Comparison of ENCODE assay signal across 8 cellular contexts in the genomic region with DNA sequence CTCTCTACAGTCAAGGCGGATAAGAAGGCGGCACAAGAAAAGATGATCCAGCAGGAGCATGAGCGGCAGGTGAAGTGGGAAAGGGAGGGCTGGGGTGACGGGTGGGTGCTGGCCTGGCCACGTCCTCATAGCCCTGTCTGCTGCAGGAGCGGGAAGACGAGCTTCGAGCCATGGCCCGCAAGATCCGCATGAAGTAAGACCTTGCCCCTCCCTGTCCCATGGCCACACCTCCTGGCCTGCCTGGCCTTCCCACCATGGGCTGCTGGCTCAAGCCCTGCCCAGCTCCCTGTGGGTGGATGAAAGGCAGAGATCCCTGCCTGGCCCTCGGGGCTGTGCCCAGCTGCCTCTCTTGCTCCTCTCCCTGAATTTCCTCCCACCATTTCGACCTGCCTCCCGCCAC. TPM values are rescaled to one million over a fixed set of nuclear protein-coding genes. Genes with fewer than 3 reads are reported as not detected.
DNase-seq lines count a peak whose midpoint lies in the region; ATAC-seq, FAIRE-seq and TF ChIP-seq lines count a peak whose summit lies in the region.
"Had no signal": no experiment of that assay in that cellular context is flagged by ENCODE, and none has a peak within 500 bp of the region (broad histone marks: within the 10 kb centered on the region; RNA-seq: fewer than 3 reads in every experiment).

No MANE protein-coding gene starts in this region.

- peak overlapping the region; percentile 44; the same call in 1 of the 2 replicates for H2BK5ac ChIP-seq in H1 (ENCODE audit: low read depth, low read length)

- H3K79me2 ChIP-seq in H1 (ENCODE audit: control insufficient read depth in 1 of 2, insufficient read depth in 2 of 2, low read length in 2 of 2): peaks cover 0 to 3% of the 10 kb centered on the region in 2 experiments; a peak in 1 of 4 replicates
- H3K79me2 ChIP-seq in smooth muscle cell (ENCODE audit: low read depth): no peaks in the 10 kb centered on the region

- H3K4me2 ChIP-seq in H1 (ENCODE audit: insufficient read depth in 1 of 2, low read depth in 2 of 2, low read length in 2 of 2): no peak overlapping the region
- H3K4me2 ChIP-seq in smooth muscle cell: no peak overlapping the region

- TF ChIP-seq CTCF in H1 (IDR thresholded peaks at IDR 0.05; ENCODE audit: control extremely low read depth in 1 of 3, insufficient read depth in 1 of 3, low read depth in 1 of 3, low read length in 3 of 3): no peak
- no peak for TF ChIP-seq CTCF in pancreas (IDR thresholded peaks at IDR 0.05)
- no peak for TF ChIP-seq CTCF in smooth muscle cell (IDR thresholded peaks at IDR 0.05; ENCODE audit: borderline replicate concordance, insufficient read depth, poor library complexity, severe bottlenecking)

- H2BK15ac ChIP-seq in H1 (ENCODE audit: low read length): no peak overlapping the region

- H4K5ac ChIP-seq in H1 (ENCODE audit: insufficient read length, low read depth, low read length): no peak overlapping the region

- WGBS in H1 (ENCODE audit: extremely low coverage in 1 of 2, insufficient coverage in 1 of 2, insufficient read length in 1 of 2, insufficient replicate concordance in 2 of 2, low coverage in 1 of 2, low lambda C conversion rate in 2 of 2, missing lambda C conversion rate in 1 of 2), 2 experiments: 77% methylated on average over 12 of the region's 13 CpGs; no CpG with 5 or more reads in 1 of the 2 experiments
- WGBS in pancreas, 2 donors: 82 to 88% methylated on average over 13 of the region's 13 CpGs
- 70% methylated on average over 13 of the region's 13 CpGs for WGBS in smooth muscle cell (ENCODE audit: low lambda C conversion rate)

- H4K20me1 ChIP-seq in H1 (replicated peaks in 1 of 2; ENCODE audit: control insufficient read depth in 1 of 2, insufficient read depth in 2 of 2, low read length in 2 of 2) (peaks cover 4 to 10% of the 10 kb centered on the region in 2 experiments), smooth muscle cell (ENCODE audit: low read depth) (peaks cover 13% of the 10 kb centered on the region)

- no peaks in the 10 kb centered on the region for H3K23me2 ChIP-seq in H1 (ENCODE audit: low read depth, low read length)

- DNase-seq in GM03348 (ENCODE audit: low spot score) (peak; percentile 41), RPMI7951 (ENCODE audit: low read depth) (peak; percentile 36), H1 (ENCODE audit: low read depth in 1 of 2, low spot score in 2 of 2) (no peak), pancreas (no peak), smooth muscle cell (lab: John Stamatoyannopoulos, UW; ENCODE audit: unreplicated experiment) (no peak), HPDE6-E6E7 (ENCODE audit: extremely low spot score) (no peak)
- DNase-seq in activated naive CD4-positive, alpha-beta T cell treated with anti-CD3 and anti-CD28 coated beads, Interleukin-2, amount 50 U/mL, for 16 hours: no peak
- DNase-seq: OCI-M1 had no signal

- H4K8ac ChIP-seq in H1 (ENCODE audit: extremely low read depth, insufficient read depth, low read length): no peak overlapping the region

- peak overlapping the region; percentile 10; the same call in 1 of the 2 replicates for H3K27ac ChIP-seq in H1 (ENCODE audit: low read depth, low read length)
- H3K27ac ChIP-seq in pancreas: no peak overlapping the region
- H3K27ac ChIP-seq in smooth muscle cell (ENCODE audit: low read depth): no peak overlapping the region

- no peak overlapping the region; the same call in 1 of the 2 replicates for H3K18ac ChIP-seq in H1 (ENCODE audit: extremely low read depth, low read length)

- peak in 3 of 4 donors; percentile 19 to 38 (median 34) for ATAC-seq in pancreas

- POLR2A ChIA-PET in H1 (lab: Charles Lee; ENCODE audit: partially characterized antibody): interaction anchor here (0.7 to 6.9 kb wide), 9 partner anchors 8 to 86 kb away, joined by 3 to 61 read pairs (median 4); a partner anchor contains a TSS

- no peaks in the 10 kb centered on the region for H3K27me3 ChIP-seq in H1 (replicated peaks in 1 of 4; ENCODE audit: control insufficient read depth in 3 of 4, extremely low read depth in 1 of 4, insufficient read depth in 3 of 4, low read length in 3 of 4)
- H3K27me3 ChIP-seq in pancreas: no peaks in the 10 kb centered on the region
- H3K27me3 ChIP-seq in smooth muscle cell (ENCODE audit: low read depth): no peaks in the 10 kb centered on the region

- no peaks in the 10 kb centered on the region for H3K79me1 ChIP-seq in H1 (ENCODE audit: low read depth, low read length)

- H2BK12ac ChIP-seq in H1 (ENCODE audit: low read depth, low read length): no peak overlapping the region

- H2BK120ac ChIP-seq in H1 (replicated peaks; ENCODE audit: low read depth, low read length): no peak overlapping the region

- H3K56ac ChIP-seq in H1 (replicated peaks; ENCODE audit: insufficient read length, low read depth, low read length): no peak overlapping the region

- H3K4me1 ChIP-seq in H1 (replicated peaks in 1 of 4; ENCODE audit: control insufficient read depth in 3 of 4, insufficient read depth in 4 of 4, low read length in 3 of 4) (no peaks in the 10 kb centered on the region), pancreas (no peaks in the 10 kb centered on the region), smooth muscle cell (ENCODE audit: low read depth) (no peaks in the 10 kb centered on the region)

- CTCF ChIA-PET in H1 (lab: Charles Lee; ENCODE audit: partially characterized antibody): interaction anchor here (0.6 to 1.5 kb wide), 3 partner anchors 10 to 69 kb away, joined by 3 read pairs; no protein-coding TSS in a partner anchor

- TF ChIP-seq POLR2A in H1 (IDR thresholded peaks at IDR 0.05; ENCODE audit: control extremely low read depth in 1 of 2, low read depth in 2 of 2, low read length in 2 of 2): no peak

- H3K4ac ChIP-seq in H1 (replicated peaks; ENCODE audit: insufficient read length, low read depth, low read length): no peak overlapping the region

- H3F3A ChIP-seq in smooth muscle cell (ENCODE audit: low read depth): no peaks in the 10 kb centered on the region

- FAIRE-seq in H1 (lab: Jason Lieb, UNC) (no peak), pancreas (lab: Jason Lieb, UNC) (no peak)

- no peak overlapping the region for H3K9ac ChIP-seq in H1 (replicated peaks in 1 of 4; ENCODE audit: extremely low read depth in 1 of 4, low read depth in 3 of 4, low read length in 3 of 4)
- no peak overlapping the region for H3K9ac ChIP-seq in smooth muscle cell (ENCODE audit: low read depth)

- H2BK20ac ChIP-seq in H1 (ENCODE audit: low read length): no peak overlapping the region

- TF ChIP-seq EP300 in H1 (IDR thresholded peaks at IDR 0.05; ENCODE audit: borderline replicate concordance in 1 of 2, low read depth in 2 of 2, low read length in 2 of 2): no peak

- H3K9me3 ChIP-seq in H1 (ENCODE audit: insufficient read depth in 2 of 2, low read depth in 1 of 2, low read length in 1 of 2) (no peaks in the 10 kb centered on the region), pancreas (no peaks in the 10 kb centered on the region), smooth muscle cell (replicated peaks; ENCODE audit: low read depth) (no peaks in the 10 kb centered on the region)

- H2AFZ ChIP-seq in H1 (ENCODE audit: low read length) (no peak overlapping the region), smooth muscle cell (ENCODE audit: low read depth) (no peak overlapping the region)

- H3K36me3 ChIP-seq in H1 (ENCODE audit: control insufficient read depth in 2 of 4, insufficient read depth in 4 of 4, low read length in 3 of 4) (peaks cover 5 to 45% (median 25%) of the 10 kb centered on the region in 4 experiments; a peak in 7 of 8 replicates), pancreas (peaks cover 0 to 57% (median 25%) of the 10 kb centered on the region in 3 donors), smooth muscle cell (ENCODE audit: low read depth) (no peaks in the 10 kb centered on the region)

- intact Hi-C loops in pancreas (cut with DNase I): no loop called here

- no peak overlapping the region for H2AK5ac ChIP-seq in H1 (ENCODE audit: low read depth, low read length)

- H3K23ac ChIP-seq in H1 (ENCODE audit: insufficient read length): no peak overlapping the region

- TF ChIP-seq RAD21 in H1 (IDR thresholded peaks at IDR 0.05 in 1 of 2, conservative IDR thresholded peaks at IDR 0.05 in 1 of 2; ENCODE audit: low read depth in 2 of 2, low read length in 2 of 2): no peak

- no peak overlapping the region for H3K14ac ChIP-seq in H1 (ENCODE audit: insufficient read length)

- H3K4me3 ChIP-seq in H1 (ENCODE audit: extremely low read depth in 1 of 4, insufficient read depth in 2 of 4, low read depth in 3 of 4, low read length in 4 of 4) (no peak overlapping the region), pancreas (no peak overlapping the region), smooth muscle cell (no peak overlapping the region)

- no peak overlapping the region for H4K91ac ChIP-seq in H1 (replicated peaks; ENCODE audit: insufficient read length, low read length)

RNA-seq across cellular contexts. Expression of a gene that starts 7.2 kb away (rescaled TPM):
- total RNA-seq in RPMI7951 (2014; rRNA removed; shearing (Covaris generic)): 0.48 and 0.59 TPM in 2 replicates
- total RNA-seq in H1 (2021; fragmentation: NEBNext Ultra II Directional; extraction: Animal tissue kit (Norgen Biotek cat#: 25700)): 6.8 and 7.5 TPM in 2 replicates
- 2.7 and 6.4 TPM in 2 replicates for polyA plus RNA-seq in H1 (2011; rRNA removed)
- polyA plus RNA-seq in H1 (2011; cell fraction: cytosol; rRNA removed): 2.3 TPM
- polyA plus RNA-seq in H1 (2011; cell fraction: nucleus; rRNA removed): 6.4 TPM
- 3.2 to 8.2 TPM (median 7.6 TPM) in 4 replicates for polyA plus RNA-seq in H1 (2012, experiment 1 of 2)
- polyA plus RNA-seq in H1 (2012, experiment 2 of 2): 7.1 TPM
- polyA plus RNA-seq in H1 (2013, experiment 1 of 2): 6.4 TPM
- polyA plus RNA-seq in H1 (2013, experiment 2 of 2): 6.2 TPM
- 1.1 TPM in 2 replicates for polyA minus RNA-seq in H1 (2011; rRNA and poly(A)+ RNA removed)
- polyA minus RNA-seq in H1 (2011; cell fraction: cytosol; rRNA and poly(A)+ RNA removed): 7.6 TPM
- 8.8 TPM for polyA minus RNA-seq in H1 (2011; cell fraction: nucleus; rRNA and poly(A)+ RNA removed)
- total RNA-seq in pancreas: under 1 TPM; 0.15 to 0.52 (median 0.32) TPM
- 1 to 10 TPM; 2.0 to 2.1 TPM for polyA plus RNA-seq in pancreas
- 1.1 TPM in 1 of 2 replicates, not detected in the other for total RNA-seq in smooth muscle cell
- polyA plus RNA-seq in smooth muscle cell: 0.21 and 1.7 TPM in 2 replicates

RNA-seq across cellular contexts. Expression of a gene that starts 10.0 kb away (rescaled TPM):
- 55.1 and 62.7 TPM in 2 replicates for total RNA-seq in RPMI7951 (2014; rRNA removed; shearing (Covaris generic))
- total RNA-seq in H1 (2021; fragmentation: NEBNext Ultra II Directional; extraction: Animal tissue kit (Norgen Biotek cat#: 25700)): 48.0 and 48.5 TPM in 2 replicates
- polyA plus RNA-seq in H1 (2011; rRNA removed) (91.6 and 113 TPM in 2 replicates), pancreas (10 to 100 TPM; 16.6 to 26.2 TPM), smooth muscle cell (66.5 and 67.0 TPM in 2 replicates)
- 68.0 TPM for polyA plus RNA-seq in H1 (2011; cell fraction: cytosol; rRNA removed)
- polyA plus RNA-seq in H1 (2011; cell fraction: nucleus; rRNA removed): 71.1 TPM
- polyA plus RNA-seq in H1 (2012, experiment 1 of 2): 40.4 to 54.4 TPM (median 47.9 TPM) in 4 replicates
- polyA plus RNA-seq in H1 (2012, experiment 2 of 2): 86.0 TPM
- polyA plus RNA-seq in H1 (2013, experiment 1 of 2): 32.3 TPM
- 33.2 TPM for polyA plus RNA-seq in H1 (2013, experiment 2 of 2)
- polyA minus RNA-seq in H1 (2011; rRNA and poly(A)+ RNA removed): 18.7 and 22.3 TPM in 2 replicates
- 29.5 TPM for polyA minus RNA-seq in H1 (2011; cell fraction: cytosol; rRNA and poly(A)+ RNA removed)
- polyA minus RNA-seq in H1 (2011; cell fraction: nucleus; rRNA and poly(A)+ RNA removed): 26.8 TPM
- total RNA-seq in pancreas (10 to 100 TPM in 1 of 6 donors, 1 to 10 TPM in 5; 3.8 to 11.4 (median 7.7) TPM), smooth muscle cell (29.4 and 50.6 TPM in 2 replicates)

RNA-seq across cellular contexts. Expression of a gene that starts 23.9 kb away (rescaled TPM):
- total RNA-seq in RPMI7951 (2014; rRNA removed; shearing (Covaris generic)): 17.2 and 30.5 TPM in 2 replicates
- total RNA-seq in H1 (2021; fragmentation: NEBNext Ultra II Directional; extraction: Animal tissue kit (Norgen Biotek cat#: 25700)): 25.7 and 27.0 TPM in 2 replicates
- polyA plus RNA-seq in H1 (2011; rRNA removed) (14.6 and 22.5 TPM in 2 replicates), pancreas (10 to 100 TPM; 31.7 to 57.4 TPM), smooth muscle cell (8.2 and 8.7 TPM in 2 replicates)
- 23.0 TPM for polyA plus RNA-seq in H1 (2011; cell fraction: cytosol; rRNA removed)
- 71.7 TPM for polyA plus RNA-seq in H1 (2011; cell fraction: nucleus; rRNA removed)
- polyA plus RNA-seq in H1 (2012, experiment 1 of 2): 22.9 to 30.5 TPM (median 24.6 TPM) in 4 replicates
- polyA plus RNA-seq in H1 (2012, experiment 2 of 2): 16.5 TPM
- polyA plus RNA-seq in H1 (2013, experiment 1 of 2): 12.6 TPM
- 11.6 TPM for polyA plus RNA-seq in H1 (2013, experiment 2 of 2)
- 7.8 and 11.9 TPM in 2 replicates for polyA minus RNA-seq in H1 (2011; rRNA and poly(A)+ RNA removed)
- 16.8 TPM for polyA minus RNA-seq in H1 (2011; cell fraction: cytosol; rRNA and poly(A)+ RNA removed)
- 25.7 TPM for polyA minus RNA-seq in H1 (2011; cell fraction: nucleus; rRNA and poly(A)+ RNA removed)
- total RNA-seq in pancreas (10 to 100 TPM; 13.0 to 18.7 (median 15.1) TPM), smooth muscle cell (11.7 and 19.2 TPM in 2 replicates)

RNA-seq across cellular contexts. Expression of a gene that starts 30.2 kb away (rescaled TPM):
- total RNA-seq in RPMI7951 (2014; rRNA removed; shearing (Covaris generic)): 11.5 and 12.1 TPM in 2 replicates
- total RNA-seq in H1 (2021; fragmentation: NEBNext Ultra II Directional; extraction: Animal tissue kit (Norgen Biotek cat#: 25700)): 63.4 and 71.7 TPM in 2 replicates
- 22.3 and 25.8 TPM in 2 replicates for polyA plus RNA-seq in H1 (2011; rRNA removed)
- polyA plus RNA-seq in H1 (2011; cell fraction: cytosol; rRNA removed): 30.1 TPM
- 143 TPM for polyA plus RNA-seq in H1 (2011; cell fraction: nucleus; rRNA removed)
- 60.4 to 106 TPM (median 89.9 TPM) in 4 replicates for polyA plus RNA-seq in H1 (2012, experiment 1 of 2)
- 21.3 TPM for polyA plus RNA-seq in H1 (2012, experiment 2 of 2)
- polyA plus RNA-seq in H1 (2013, experiment 1 of 2): 35.8 TPM
- 31.6 TPM for polyA plus RNA-seq in H1 (2013, experiment 2 of 2)
- 16.3 and 26.5 TPM in 2 replicates for polyA minus RNA-seq in H1 (2011; rRNA and poly(A)+ RNA removed)
- polyA minus RNA-seq in H1 (2011; cell fraction: cytosol; rRNA and poly(A)+ RNA removed): 14.7 TPM
- 41.7 TPM for polyA minus RNA-seq in H1 (2011; cell fraction: nucleus; rRNA and poly(A)+ RNA removed)
- total RNA-seq in pancreas: 10 to 100 TPM; 34.8 to 55.0 (median 47.7) TPM
- polyA plus RNA-seq in pancreas: 100 to 1,000 TPM; 213 to 244 TPM
- total RNA-seq in smooth muscle cell: 34.6 and 54.0 TPM in 2 replicates
- polyA plus RNA-seq in smooth muscle cell: 24.3 and 34.3 TPM in 2 replicates

Comparison
In these comparisons a context has a peak if more than half of its experiments do, and no peak if none do; other contexts are left out.
1. DNase-seq: peak in GM03348 (single experiment) and RPMI7951 (single experiment); none in H1 (0 of 2), pancreas (0 of 6), activated naive CD4-positive, alpha-beta T cell treated with anti-CD3 and anti-CD28 coated beads, Interleukin-2, amount 50 U/mL, for 16 hours (single experiment), smooth muscle cell (single experiment) and HPDE6-E6E7 (single experiment).